ENCODE assay signal across 1 cellular context in the genomic region with DNA sequence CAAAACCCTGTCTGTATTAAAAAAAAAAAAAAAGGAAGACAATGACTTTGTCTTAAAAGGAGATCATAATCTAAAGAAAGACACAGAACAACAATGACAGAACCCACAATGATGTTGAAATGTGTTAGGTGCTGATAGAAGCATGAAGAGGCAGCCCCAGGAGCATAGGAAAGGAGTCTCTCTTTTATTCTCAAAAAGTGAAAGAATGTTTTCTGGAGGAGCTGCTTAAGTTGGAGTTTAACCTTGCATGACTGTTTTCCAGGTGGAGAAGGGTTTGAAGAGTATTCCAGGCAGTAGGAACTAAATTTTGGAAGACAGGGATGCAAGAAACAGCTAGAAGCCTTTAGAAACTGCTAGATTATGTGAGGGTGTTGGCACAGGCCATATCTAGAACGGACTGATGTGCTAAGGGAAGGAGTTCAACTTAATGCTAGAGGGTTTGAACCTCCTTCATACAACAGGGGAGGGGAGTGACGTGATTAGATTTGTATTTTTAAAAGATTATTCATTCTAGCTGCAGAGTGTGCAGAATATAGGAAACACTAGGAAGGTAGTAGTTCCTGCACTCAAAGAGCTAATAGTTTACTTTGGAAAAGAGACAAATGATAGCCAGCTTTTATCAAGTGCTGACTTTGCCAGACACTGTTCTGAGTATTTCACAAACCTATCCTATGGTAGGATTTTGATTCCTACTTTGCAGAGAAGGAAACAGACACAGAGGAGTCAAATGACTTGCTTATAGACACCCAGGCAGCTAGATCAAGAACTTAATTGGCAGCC.
TF ChIP-seq lines count a peak whose summit lies in the region.

No MANE protein-coding gene starts in this region.

TF ChIP-seq in K562, 482 proteins besides CTCF, POLR2A, EP300 and RAD21 (continued from another document):
- TF ChIP-seq CHD4 (IDR thresholded peaks at IDR 0.05; ENCODE audit: insufficient read depth, insufficient replicate concordance, low read depth, low read length, poor library complexity, severe bottlenecking): no peak
- TF ChIP-seq ZNF584 (CRISPR knock-in tag; IDR thresholded peaks at IDR 0.05; ENCODE audit: low read depth): no peak
- TF ChIP-seq RFX7 (CRISPR knock-in tag; IDR thresholded peaks at IDR 0.05): no peak
- peak; percentile 51 for TF ChIP-seq MTA2 (IDR thresholded peaks at IDR 0.05; ENCODE audit: low read depth)
- peak; percentile 61 for TF ChIP-seq LEF1 (IDR thresholded peaks at IDR 0.05)
- TF ChIP-seq CHD7 (IDR thresholded peaks at IDR 0.05; ENCODE audit: low read depth, low read length): no peak
- TF ChIP-seq ZFX (CRISPR knock-in tag; IDR thresholded peaks at IDR 0.05): peak; percentile 40; the same call in 1 of the 2 replicates
- no peak for TF ChIP-seq NUFIP1 (IDR thresholded peaks at IDR 0.05; ENCODE audit: partially characterized antibody)
- peak; percentile 60 for TF ChIP-seq TEAD4 (IDR thresholded peaks at IDR 0.05; ENCODE audit: low read length)
- no peak for TF ChIP-seq TEAD4 (CRISPR knock-in tag; IDR thresholded peaks at IDR 0.05; ENCODE audit: borderline replicate concordance)
- TF ChIP-seq NFATC3 (IDR thresholded peaks at IDR 0.05): no peak
- TF ChIP-seq DPF2 (IDR thresholded peaks at IDR 0.05): peak; percentile 88
- no peak for TF ChIP-seq ID3 (CRISPR knock-in tag; IDR thresholded peaks at IDR 0.05)
- no peak for TF ChIP-seq ID3 (tag; IDR thresholded peaks at IDR 0.05)
- TF ChIP-seq GTF2B (IDR thresholded peaks at IDR 0.05; ENCODE audit: extremely low read depth, insufficient read length): no peak
- TF ChIP-seq ZEB2 (IDR thresholded peaks at IDR 0.05): 0 out of 2 replicates have a peak, but pooled peaks have one; percentile 22
- peak; percentile 43 for TF ChIP-seq NFE2 (IDR thresholded peaks at IDR 0.05; ENCODE audit: low read depth)
- no peak for TF ChIP-seq HOXB6 (CRISPR knock-in tag; IDR thresholded peaks at IDR 0.05; ENCODE audit: borderline replicate concordance)
- TF ChIP-seq, protein P1, sequence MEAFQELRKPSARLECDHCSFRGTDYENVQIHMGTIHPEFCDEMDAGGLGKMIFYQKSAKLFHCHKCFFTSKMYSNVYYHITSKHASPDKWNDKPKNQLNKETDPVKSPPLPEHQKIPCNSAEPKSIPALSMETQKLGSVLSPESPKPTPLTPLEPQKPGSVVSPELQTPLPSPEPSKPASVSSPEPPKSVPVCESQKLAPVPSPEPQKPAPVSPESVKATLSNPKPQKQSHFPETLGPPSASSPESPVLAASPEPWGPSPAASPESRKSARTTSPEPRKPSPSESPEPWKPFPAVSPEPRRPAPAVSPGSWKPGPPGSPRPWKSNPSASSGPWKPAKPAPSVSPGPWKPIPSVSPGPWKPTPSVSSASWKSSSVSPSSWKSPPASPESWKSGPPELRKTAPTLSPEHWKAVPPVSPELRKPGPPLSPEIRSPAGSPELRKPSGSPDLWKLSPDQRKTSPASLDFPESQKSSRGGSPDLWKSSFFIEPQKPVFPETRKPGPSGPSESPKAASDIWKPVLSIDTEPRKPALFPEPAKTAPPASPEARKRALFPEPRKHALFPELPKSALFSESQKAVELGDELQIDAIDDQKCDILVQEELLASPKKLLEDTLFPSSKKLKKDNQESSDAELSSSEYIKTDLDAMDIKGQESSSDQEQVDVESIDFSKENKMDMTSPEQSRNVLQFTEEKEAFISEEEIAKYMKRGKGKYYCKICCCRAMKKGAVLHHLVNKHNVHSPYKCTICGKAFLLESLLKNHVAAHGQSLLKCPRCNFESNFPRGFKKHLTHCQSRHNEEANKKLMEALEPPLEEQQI (IDR thresholded peaks at IDR 0.05): 0 out of 2 replicates have a peak, but pooled peaks have one; percentile 12
- peak; percentile 56 for TF ChIP-seq TCF3 (CRISPR knock-in tag; IDR thresholded peaks at IDR 0.05)
- TF ChIP-seq ADNP (tag; IDR thresholded peaks at IDR 0.05): peak; percentile 89; the same call in 1 of the 2 replicates
- 0 out of 4 replicates have a peak, but pooled peaks of 1 of the 2 experiments have one; percentile 21 for TF ChIP-seq HDAC1 (IDR thresholded peaks at IDR 0.05)
- TF ChIP-seq POLR2G (IDR thresholded peaks at IDR 0.05; ENCODE audit: low read depth, low read length): no peak
- peak; percentile 62 for TF ChIP-seq TAL1 (IDR thresholded peaks at IDR 0.05)
- peak; percentile 99 for TF ChIP-seq SOX6 (IDR thresholded peaks at IDR 0.05)
- TF ChIP-seq SIN3A (IDR thresholded peaks at IDR 0.05; ENCODE audit: borderline replicate concordance in 2 of 2, control insufficient read depth in 1 of 2, low read depth in 2 of 2, low read length in 2 of 2): no peak
- no peak for TF ChIP-seq MTA1 (IDR thresholded peaks at IDR 0.05; ENCODE audit: borderline replicate concordance)
- no peak for TF ChIP-seq HNRNPH1 (optimal IDR thresholded peaks at IDR 0.05; ENCODE audit: low read depth, low read length)
- TF ChIP-seq SREBF2 (CRISPR knock-in tag; IDR thresholded peaks at IDR 0.05): no peak
- TF ChIP-seq SMARCC2 (IDR thresholded peaks at IDR 0.05; ENCODE audit: low read depth): peak; percentile 56; the same call in 1 of the 2 replicates
- TF ChIP-seq USF1 (CRISPR knock-in tag; IDR thresholded peaks at IDR 0.05): no peak
- peak; percentile 79 for TF ChIP-seq MAFG (tag; conservative IDR thresholded peaks at IDR 0.05)
- peak; percentile 47 for TF ChIP-seq GATA2 (CRISPR knock-in tag; IDR thresholded peaks at IDR 0.05)
- TF ChIP-seq, protein P2, sequence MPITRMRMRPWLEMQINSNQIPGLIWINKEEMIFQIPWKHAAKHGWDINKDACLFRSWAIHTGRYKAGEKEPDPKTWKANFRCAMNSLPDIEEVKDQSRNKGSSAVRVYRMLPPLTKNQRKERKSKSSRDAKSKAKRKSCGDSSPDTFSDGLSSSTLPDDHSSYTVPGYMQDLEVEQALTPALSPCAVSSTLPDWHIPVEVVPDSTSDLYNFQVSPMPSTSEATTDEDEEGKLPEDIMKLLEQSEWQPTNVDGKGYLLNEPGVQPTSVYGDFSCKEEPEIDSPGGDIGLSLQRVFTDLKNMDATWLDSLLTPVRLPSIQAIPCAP (CRISPR knock-in tag; IDR thresholded peaks at IDR 0.05; ENCODE audit: borderline replicate concordance): no peak
- no peak for TF ChIP-seq NCOA1 (IDR thresholded peaks at IDR 0.05; ENCODE audit: low read depth)
- no peak for TF ChIP-seq CREB5 (CRISPR knock-in tag; IDR thresholded peaks at IDR 0.05)
